Comparison of ENCODE assay signal across 24 cellular contexts in the genomic region with DNA sequence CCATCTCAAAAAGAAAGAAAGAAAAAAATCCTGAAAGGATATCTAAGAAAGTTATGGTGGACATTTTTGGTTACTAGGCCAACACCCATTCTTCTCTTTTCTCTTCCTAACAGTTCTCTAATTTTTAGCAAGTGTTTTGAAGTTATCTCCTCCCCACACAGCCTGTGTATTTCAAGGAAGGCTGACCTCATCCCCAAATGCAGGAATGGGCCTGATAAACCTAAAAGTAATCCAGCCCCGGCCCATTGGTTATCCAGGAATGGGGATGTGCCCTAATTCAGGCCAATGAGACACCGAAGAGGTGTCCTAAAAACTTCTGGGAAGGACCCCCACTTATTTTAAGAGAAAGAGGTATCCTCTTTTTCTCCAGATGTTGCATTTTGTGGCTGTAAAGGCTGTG. TPM values are rescaled to one million over a fixed set of nuclear protein-coding genes. Genes with fewer than 3 reads are reported as not detected.
"Had no signal": no experiment of that assay in that cellular context is flagged by ENCODE, and none has a peak within 500 bp of the region (broad histone marks: within the 10 kb centered on the region; RNA-seq: fewer than 3 reads in every experiment).

No MANE protein-coding gene starts in this region.

- H3K4me2 ChIP-seq: SK-N-SH had no signal

- H3K27me3 Mint-ChIP-seq: activated CD4-positive, alpha-beta memory T cell treated with anti-CD3 and anti-CD28 coated beads for 36 hours had no signal

- H3K9ac ChIP-seq: SK-N-SH had no signal

- H3K9me3 ChIP-seq: adrenal gland, Peyer's patch had no signal

- H3K4me1 ChIP-seq: adrenal gland, Peyer's patch, SJCRH30 had no signal

- H3K4me3 ChIP-seq: adrenal gland, Peyer's patch, SJCRH30 had no signal

- H3K9me3 Mint-ChIP-seq: activated B cell treated with CpG ODN at 0.5 μM for 24 hours had no signal

- H3K36me3 ChIP-seq: adrenal gland, Peyer's patch, SJCRH30 had no signal

- H3K4me3 Mint-ChIP-seq: activated B cell treated with CpG ODN at 0.5 μM for 24 hours; activated CD4-positive, alpha-beta memory T cell treated with anti-CD3 and anti-CD28 coated beads for 36 hours; activated CD4-positive, alpha-beta T cell treated with anti-CD3 and anti-CD28 coated beads, Interleukin-2, amount 10 ng/mL, durations not matched to agents 24 days and 14 days; activated naive CD8-positive, alpha-beta T cell treated with anti-CD3 and anti-CD28 coated beads, Interleukin-2, amount 10 ng/mL, durations not matched to agents 7 days and 5 days had no signal

- H3K4me1 Mint-ChIP-seq: activated B cell treated with CpG ODN at 0.5 μM for 24 hours had no signal

- H3K27me3 ChIP-seq: adrenal gland, Peyer's patch, SJCRH30 had no signal

- H3K9me2 ChIP-seq: SK-N-SH had no signal

- DNase-seq: activated B cell treated with CpG ODN at 0.5 μM for 24 hours; activated CD4-positive, alpha-beta memory T cell treated with anti-CD3 and anti-CD28 coated beads for 36 hours; activated CD4-positive, alpha-beta T cell treated with anti-CD3 and anti-CD28 coated beads for 1 hour; activated CD4-positive, alpha-beta T cell treated with anti-CD3 and anti-CD28 coated beads, Interleukin-2, amount 10 ng/mL, durations not matched to agents 24 days and 14 days; activated CD8-positive, alpha-beta memory T cell treated with anti-CD3 and anti-CD28 coated beads, Interleukin-2, amount 50 U/mL, for 4 hours; activated naive CD4-positive, alpha-beta T cell treated with anti-CD3 and anti-CD28 coated beads, Interleukin-2, amount 50 U/mL, for 16 hours; activated naive CD8-positive, alpha-beta T cell treated with anti-CD3 and anti-CD28 coated beads, Interleukin-2, amount 10 ng/mL, durations not matched to agents 7 days and 5 days; activated T-cell treated with anti-CD3 and anti-CD28 coated beads, Interleukin-2, amount 50 U/mL, for 1 hour; adrenal gland; anterior cingulate cortex; cerebellar nuclear complex; Karpas-422; NCI-H1048; NCI-H146; NCI-H187 treated with DMSO at 0.1 percent for 48 hours; NCI-H2171; NCI-H2227 treated with DMSO at 0.1 percent for 48 hours; NCI-H526; NCI-H774; Peyer's patch; Right ventricle myocardium superior; SJCRH30; SK-N-SH had no signal

- H3K27ac Mint-ChIP-seq: activated B cell treated with CpG ODN at 0.5 μM for 24 hours; activated CD4-positive, alpha-beta memory T cell treated with anti-CD3 and anti-CD28 coated beads for 36 hours; activated CD4-positive, alpha-beta T cell treated with anti-CD3 and anti-CD28 coated beads, Interleukin-2, amount 10 ng/mL, durations not matched to agents 24 days and 14 days had no signal

RNA-seq across cellular contexts. Expression of gene F2RL1, which starts 56.3 kb away (rescaled TPM):
- total RNA-seq: OCI-LY7 had no signal
